Comparison of ENCODE assay signal across 8 cellular contexts in the genomic region with DNA sequence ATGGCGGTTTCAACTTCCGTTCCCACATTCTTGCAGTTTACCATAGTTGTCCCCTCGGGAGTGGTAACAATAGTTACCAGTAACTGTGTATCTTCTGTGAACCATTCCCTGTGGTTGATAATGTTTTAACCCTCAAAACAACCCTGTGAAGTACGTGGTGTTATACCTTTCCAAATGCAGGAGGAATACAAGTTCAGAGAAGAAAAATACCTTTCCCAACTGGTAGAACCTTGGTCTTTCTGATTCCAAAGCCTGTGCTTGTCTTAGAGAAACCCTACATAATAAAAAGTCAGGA. TPM values are rescaled to one million over a fixed set of nuclear protein-coding genes. Genes with fewer than 3 reads are reported as not detected.
DNase-seq lines count a peak whose midpoint lies in the region; ATAC-seq and TF ChIP-seq lines count a peak whose summit lies in the region.

No MANE protein-coding gene starts in this region.

- H3K27ac Mint-ChIP-seq in activated T-helper 2 cell treated with anti-CD3 and anti-CD28 coated beads, Interferon-gamma antibody, Interleukin-2, Interleukin-4, amounts not matched to agents 10 μg/mL and 5 μg/mL and 100 μg/mL, durations not matched to agents 14 hours and 24 hours and 36 hours: peak overlapping the region; percentile 100

- no peaks in the 10 kb centered on the region for H3K9me3 ChIP-seq in liver (ENCODE audit: control insufficient read depth in 4 of 4, low read length in 3 of 4)
- no peaks in the 10 kb centered on the region for H3K9me3 ChIP-seq in upper lobe of right lung

- under 1% methylated on average over 4 of the region's 4 CpGs for WGBS in liver

- peaks cover 36% of the 10 kb centered on the region for H3K36me3 Mint-ChIP-seq in activated T-helper 2 cell treated with anti-CD3 and anti-CD28 coated beads, Interferon-gamma antibody, Interleukin-2, Interleukin-4, amounts not matched to agents 10 μg/mL and 5 μg/mL and 100 μg/mL, durations not matched to agents 14 hours and 24 hours and 36 hours (ENCODE audit: low read depth)

- no peak for TF ChIP-seq CTCF in liver (IDR thresholded peaks at IDR 0.05; ENCODE audit: low read depth, low read length, missing input control)
- TF ChIP-seq CTCF in upper lobe of right lung (IDR thresholded peaks at IDR 0.05): no peak

- H3K36me3 ChIP-seq in liver (ENCODE audit: control insufficient read depth in 4 of 4, insufficient read depth in 3 of 4, low read depth in 1 of 4, low read length in 3 of 4): peaks cover 3 to 13% (median 7%) of the 10 kb centered on the region in 4 donors
- H3K36me3 ChIP-seq in upper lobe of right lung: peaks cover 34% of the 10 kb centered on the region

- peak; percentile 42 for ATAC-seq in HG02678 (IDR thresholded peaks at IDR 0.05; ENCODE audit: unreplicated experiment)
- ATAC-seq in upper lobe of right lung: no peak

- peaks cover 41% of the 10 kb centered on the region for H3K4me1 Mint-ChIP-seq in activated T-helper 2 cell treated with anti-CD3 and anti-CD28 coated beads, Interferon-gamma antibody, Interleukin-2, Interleukin-4, amounts not matched to agents 10 μg/mL and 5 μg/mL and 100 μg/mL, durations not matched to agents 14 hours and 24 hours and 36 hours (ENCODE audit: low read depth)

- H3K4me1 ChIP-seq in liver (ENCODE audit: control insufficient read depth in 4 of 4, insufficient read depth in 4 of 4, low read length in 3 of 4) (peaks cover 2 to 33% (median 27%) of the 10 kb centered on the region in 4 donors), upper lobe of right lung (peaks cover 42% of the 10 kb centered on the region)

- H3K9ac ChIP-seq in liver (ENCODE audit: low read depth in 1 of 2, low read length in 2 of 2): peak overlapping the region; percentile 75 to 86

- H3K27me3 Mint-ChIP-seq in activated T-helper 2 cell treated with anti-CD3 and anti-CD28 coated beads, Interferon-gamma antibody, Interleukin-2, Interleukin-4, amounts not matched to agents 10 μg/mL and 5 μg/mL and 100 μg/mL, durations not matched to agents 14 hours and 24 hours and 36 hours (ENCODE audit: low read depth): no peaks in the 10 kb centered on the region

- peak overlapping the region; percentile 96 to 98 for H3K27ac ChIP-seq in liver (ENCODE audit: low read depth in 1 of 2, low read length in 2 of 2)
- peak overlapping the region; percentile 93 for H3K27ac ChIP-seq in upper lobe of right lung

- no peaks in the 10 kb centered on the region for H3K9me3 Mint-ChIP-seq in activated T-helper 2 cell treated with anti-CD3 and anti-CD28 coated beads, Interferon-gamma antibody, Interleukin-2, Interleukin-4, amounts not matched to agents 10 μg/mL and 5 μg/mL and 100 μg/mL, durations not matched to agents 14 hours and 24 hours and 36 hours

- intact Hi-C loops in activated T-helper 2 cell treated with anti-CD3 and anti-CD28 coated beads, Interferon-gamma antibody, Interleukin-2, Interleukin-4, amounts not matched to agents 10 μg/mL and 5 μg/mL and 100 μg/mL, durations not matched to agents 14 hours and 24 hours and 36 hours (cut with micrococcal nuclease): loop anchor here (1.0 to 10.0 kb wide), 6 partner anchors 85 to 1995 kb away; partner anchors contain the start of genes CC2D1B, ORC1, PRPF38A and TCEANC2
- intact Hi-C loops in upper lobe of right lung (cut with DNase I): no loop called here

- DNase-seq in EH (ENCODE audit: low read depth) (peak; percentile 45), upper lobe of right lung (no peak), NCI-H2029 (lab: John Stamatoyannopoulos, UW) (no peak), cerebellar cortex (ENCODE audit: low spot score) (no peak)
- DNase-seq in activated T-helper 2 cell treated with anti-CD3 and anti-CD28 coated beads, Interferon-gamma antibody, Interleukin-2, Interleukin-4, amounts not matched to agents 10 μg/mL and 5 μg/mL and 100 μg/mL, durations not matched to agents 14 hours and 24 hours and 36 hours (ENCODE audit: low spot score): no peak
- no peak for DNase-seq in activated CD4-positive, alpha-beta T cell treated with anti-CD3 and anti-CD28 coated beads, Interleukin-2, amount 50 U/mL, for 48 hours

- no peaks in the 10 kb centered on the region for H3K27me3 ChIP-seq in liver (ENCODE audit: control insufficient read depth in 4 of 4, insufficient read depth in 4 of 4, low read length in 3 of 4)
- H3K27me3 ChIP-seq in upper lobe of right lung: no peaks in the 10 kb centered on the region

- H3K4me3 ChIP-seq in liver (ENCODE audit: low read depth in 1 of 3, low read length in 3 of 3) (peak overlapping the region; percentile 81 to 94 (median 86)), upper lobe of right lung (peak overlapping the region; percentile 97)

- no peak for TF ChIP-seq RAD21 in liver (IDR thresholded peaks at IDR 0.05)

- H3K4me3 Mint-ChIP-seq in activated T-helper 2 cell treated with anti-CD3 and anti-CD28 coated beads, Interferon-gamma antibody, Interleukin-2, Interleukin-4, amounts not matched to agents 10 μg/mL and 5 μg/mL and 100 μg/mL, durations not matched to agents 14 hours and 24 hours and 36 hours (ENCODE audit: low read depth): peak overlapping the region; percentile 100

TF ChIP-seq in liver, 16 proteins besides CTCF, POLR2A, EP300 and RAD21 (continues in another document):
- TF ChIP-seq, protein P1, sequence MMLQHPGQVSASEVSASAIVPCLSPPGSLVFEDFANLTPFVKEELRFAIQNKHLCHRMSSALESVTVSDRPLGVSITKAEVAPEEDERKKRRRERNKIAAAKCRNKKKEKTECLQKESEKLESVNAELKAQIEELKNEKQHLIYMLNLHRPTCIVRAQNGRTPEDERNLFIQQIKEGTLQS (IDR thresholded peaks at IDR 0.05): no peak
- no peak for TF ChIP-seq MAX (IDR thresholded peaks at IDR 0.05)
- TF ChIP-seq TAF1 (conservative IDR thresholded peaks at IDR 0.05): no peak
- no peak for TF ChIP-seq HNF4A (conservative IDR thresholded peaks at IDR 0.05)
- no peak for TF ChIP-seq RXRA (IDR thresholded peaks at IDR 0.05)
- no peak for TF ChIP-seq ZBTB33 (IDR thresholded peaks at IDR 0.05)
- TF ChIP-seq HNF4G (IDR thresholded peaks at IDR 0.05): no peak
- TF ChIP-seq JUND (IDR thresholded peaks at IDR 0.05): no peak
- no peak for TF ChIP-seq FOXA1 (IDR thresholded peaks at IDR 0.05)
- TF ChIP-seq REST (IDR thresholded peaks at IDR 0.05): no peak
- TF ChIP-seq NR2F2 (IDR thresholded peaks at IDR 0.05): no peak
- no peak for TF ChIP-seq SP1 (IDR thresholded peaks at IDR 0.05)

RNA-seq across cellular contexts. Expression of gene BTF3L4, which starts 0.8 kb away (rescaled TPM):
- 40.8 and 43.1 TPM in 2 replicates for total RNA-seq in activated T-helper 2 cell treated with anti-CD3 and anti-CD28 coated beads, Interferon-gamma antibody, Interleukin-2, Interleukin-4, amounts not matched to agents 10 μg/mL and 5 μg/mL and 100 μg/mL, durations not matched to agents 14 hours and 24 hours and 36 hours
- total RNA-seq in liver (10 to 100 TPM; 17.2 to 19.7 TPM), upper lobe of right lung (34.2 TPM)
- 10 to 100 TPM; 13.4 to 33.3 TPM for polyA plus RNA-seq in liver

RNA-seq across cellular contexts. Expression of gene TXNDC12, which starts 1.9 kb away (rescaled TPM):
- total RNA-seq in activated T-helper 2 cell treated with anti-CD3 and anti-CD28 coated beads, Interferon-gamma antibody, Interleukin-2, Interleukin-4, amounts not matched to agents 10 μg/mL and 5 μg/mL and 100 μg/mL, durations not matched to agents 14 hours and 24 hours and 36 hours: 43.1 and 44.9 TPM in 2 replicates
- total RNA-seq in liver (10 to 100 TPM; 17.5 to 22.3 TPM), upper lobe of right lung (44.8 TPM)
- 10 to 100 TPM; 19.1 to 35.8 TPM for polyA plus RNA-seq in liver

RNA-seq across cellular contexts. Expression of gene KTI12, which starts 23.3 kb away (rescaled TPM):
- 16.5 and 18.3 TPM in 2 replicates for total RNA-seq in activated T-helper 2 cell treated with anti-CD3 and anti-CD28 coated beads, Interferon-gamma antibody, Interleukin-2, Interleukin-4, amounts not matched to agents 10 μg/mL and 5 μg/mL and 100 μg/mL, durations not matched to agents 14 hours and 24 hours and 36 hours
- total RNA-seq in liver (1 to 10 TPM; 6.0 to 7.7 TPM), upper lobe of right lung (7.3 TPM)
- 1 to 10 TPM; 4.1 to 5.5 TPM for polyA plus RNA-seq in liver
